14 cellular contexts compared by ENCODE assay signal in genomic region chr12:6276936-6277615, GRCh38. TPM values are rescaled to one million over a fixed set of nuclear protein-coding genes. Genes with fewer than 3 reads are reported as not detected.
DNase-seq lines count a peak whose midpoint lies in the region; ATAC-seq and TF ChIP-seq lines count a peak whose summit lies in the region.
"Had no signal": no experiment of that assay in that cellular context is flagged by ENCODE, and none has a peak within 500 bp of the region (broad histone marks: within the 10 kb centered on the region; RNA-seq: fewer than 3 reads in every experiment).

No MANE protein-coding gene starts in this region.

- no peak for TF ChIP-seq EP300 in esophagus muscularis mucosa (IDR thresholded peaks at IDR 0.05)

- H3K27ac Mint-ChIP-seq in CD8-positive, alpha-beta memory T cell = no peak overlapping the region

- H3K27me3 Mint-ChIP-seq in CD8-positive, alpha-beta memory T cell = peaks cover 18 to 63% of the 10 kb centered on the region in 2 donors

- H3K36me3 ChIP-seq in Peyer's patch (no peaks in the 10 kb centered on the region), esophagus muscularis mucosa (no peaks in the 10 kb centered on the region)
- H3K36me3 ChIP-seq in CD8-positive, alpha-beta memory T cell (ENCODE audit: insufficient read depth, low read length) = no peaks in the 10 kb centered on the region
- H3K36me3 ChIP-seq: right lobe of liver had no signal

- H3K27ac ChIP-seq in Peyer's patch = peak overlapping the region in 3 of 4 donors; percentile 41 to 84 (median 79)
- H3K27ac ChIP-seq in esophagus muscularis mucosa (replicated peaks in 1 of 4) = peak overlapping the region; percentile 88 to 95 (median 94)
- no peak overlapping the region for H3K27ac ChIP-seq in CD8-positive, alpha-beta memory T cell (ENCODE audit: low read depth, low read length)

- H3K27me3 ChIP-seq in Peyer's patch = no peaks in the 10 kb centered on the region
- H3K27me3 ChIP-seq in esophagus muscularis mucosa = no peaks in the 10 kb centered on the region
- no peaks in the 10 kb centered on the region for H3K27me3 ChIP-seq in CD8-positive, alpha-beta memory T cell (ENCODE audit: insufficient read depth, low read length, poor library complexity, severe bottlenecking)
- H3K27me3 ChIP-seq: right lobe of liver had no signal

- POLR2A ChIA-PET in CD8-positive, alpha-beta memory T cell (lab: Charles Lee) = no interaction called here

- no peaks in the 10 kb centered on the region for H3K9me3 Mint-ChIP-seq in CD8-positive, alpha-beta memory T cell
- H3K9me3 Mint-ChIP-seq: activated T-helper 2 cell treated with anti-CD3 and anti-CD28 coated beads, Interferon-gamma antibody, Interleukin-2, Interleukin-4, amounts not matched to agents 10 μg/mL and 5 μg/mL and 100 μg/mL, durations not matched to agents 14 hours and 24 hours and 36 hours had no signal

- intact Hi-C loops in esophagus muscularis mucosa (cut with DNase I) = loop anchor here (2.0 kb wide), 1 partner anchor 46 kb away; no protein-coding TSS in a partner anchor
- intact Hi-C loops in sciatic nerve (cut with DNase I) = loop anchor here (5.0 kb wide), 2 partner anchors 80 to 845 kb away; partner anchors contain the start of gene NTF3
- intact Hi-C loops in posterior vena cava (cut with DNase I) = loop anchor here in 1 of 2 donors (2.0 kb wide), 1 partner anchor 44 kb away; no protein-coding TSS in a partner anchor

- CTCF ChIA-PET in CD8-positive, alpha-beta memory T cell (lab: Charles Lee) = interaction anchor here (1.0 to 8.3 kb wide), 3 partner anchors 18 to 287 kb away, joined by 3 to 139 read pairs (median 9); no protein-coding TSS in a partner anchor

- no peaks in the 10 kb centered on the region for H3K36me3 Mint-ChIP-seq in CD8-positive, alpha-beta memory T cell

- H3K4me3 ChIP-seq in Peyer's patch (no peak overlapping the region), esophagus muscularis mucosa (no peak overlapping the region)
- no peak overlapping the region for H3K4me3 ChIP-seq in CD8-positive, alpha-beta memory T cell (ENCODE audit: low read length)

- H3K4me1 ChIP-seq in Peyer's patch = peaks cover 0 to 26% (median 10%) of the 10 kb centered on the region in 4 donors
- H3K4me1 ChIP-seq in esophagus muscularis mucosa = peaks cover 50 to 71% (median 63%) of the 10 kb centered on the region in 4 donors
- peaks cover 4% of the 10 kb centered on the region for H3K4me1 ChIP-seq in CD8-positive, alpha-beta memory T cell (ENCODE audit: insufficient read depth, low read length)

- H3K4me1 Mint-ChIP-seq in CD8-positive, alpha-beta memory T cell = peaks cover 5 to 11% (median 7%) of the 10 kb centered on the region in 3 donors

- H3K4me3 Mint-ChIP-seq in CD8-positive, alpha-beta memory T cell = peak overlapping the region in 2 of 7 donors; percentile 33 to 66

- H3K9me3 ChIP-seq in Peyer's patch (no peaks in the 10 kb centered on the region), esophagus muscularis mucosa (no peaks in the 10 kb centered on the region)
- no peaks in the 10 kb centered on the region for H3K9me3 ChIP-seq in CD8-positive, alpha-beta memory T cell (ENCODE audit: low read length)
- H3K9me3 ChIP-seq: right lobe of liver had no signal

- TF ChIP-seq CTCF in Peyer's patch (IDR thresholded peaks at IDR 0.05) (peak in 3 of 6 experiments; percentile 52 to 58 (median 53)), esophagus muscularis mucosa (IDR thresholded peaks at IDR 0.05) (no peak)

- DNase-seq in D341Med (ENCODE audit: low spot score) (peak; percentile 35), Peyer's patch (peak in 2 of 3 donors; percentile 51 to 56), esophagus muscularis mucosa (ENCODE audit: extremely low spot score) (no peak), sciatic nerve (ENCODE audit: low spot score) (peak; percentile 34), NCI-H446 treated with DMSO at 0.1 percent for 48 hours (lab: John Stamatoyannopoulos, UW) (no peak), posterior vena cava (ENCODE audit: low spot score) (no peak)
- no peak for DNase-seq in CD8-positive, alpha-beta memory T cell
- DNase-seq: effector memory CD4-positive, alpha-beta T cell; left ventricle myocardium superior; NCI-H774; T-helper 9 cell had no signal

- WGBS in esophagus muscularis mucosa = 66% methylated on average over 7 of the region's 7 CpGs

- ATAC-seq in sciatic nerve = no peak
- no peak for ATAC-seq in HG03571 (IDR thresholded peaks at IDR 0.05; ENCODE audit: unreplicated experiment)
- ATAC-seq: left ventricle myocardium superior had no signal

- TF ChIP-seq POLR2A in Peyer's patch (IDR thresholded peaks at IDR 0.05) (no peak), esophagus muscularis mucosa (IDR thresholded peaks at IDR 0.05; ENCODE audit: low read depth) (no peak)

RNA-seq across cellular contexts. Expression of gene PLEKHG6, which starts 33.4 kb away (rescaled TPM):
- total RNA-seq in Peyer's patch (100 to 1,000 TPM; 145 to 543 (median 176) TPM), esophagus muscularis mucosa (under 1 TPM in 2 of 4 donors, not detected in 2; 0.52 to 0.75 TPM), sciatic nerve (5.2 TPM), posterior vena cava (under 1 TPM in 1 of 2 donors, not detected in 1; 0.51 TPM)
- total RNA-seq in CD8-positive, alpha-beta memory T cell = not detected
- polyA plus RNA-seq in CD8-positive, alpha-beta memory T cell = 0.72 TPM
- total RNA-seq: activated T-helper 2 cell treated with anti-CD3 and anti-CD28 coated beads, Interferon-gamma antibody, Interleukin-2, Interleukin-4, amounts not matched to agents 10 μg/mL and 5 μg/mL and 100 μg/mL, durations not matched to agents 14 hours and 24 hours and 36 hours had no signal

Comparison
In these comparisons a context has a peak if more than half of its experiments do, and no peak if none do; other contexts are left out.
1. DNase-seq: peak in D341Med (single experiment), Peyer's patch (2 of 3) and sciatic nerve (single experiment); none in esophagus muscularis mucosa (single experiment), NCI-H446 treated with DMSO at 0.1 percent for 48 hours (single experiment), posterior vena cava (single experiment) and CD8-positive, alpha-beta memory T cell (0 of 5).
2. RNA of gene PLEKHG6, which starts 33.4 kb away (total RNA-seq): 145 to 543 TPM in Peyer's patch; 5.2 TPM in sciatic nerve (single experiment), 0.52 to 0.75 TPM in esophagus muscularis mucosa, 0.51 TPM in posterior vena cava and not detected in CD8-positive, alpha-beta memory T cell; every median in the first group is over 10 times any median in the second.